In the genomic region with DNA sequence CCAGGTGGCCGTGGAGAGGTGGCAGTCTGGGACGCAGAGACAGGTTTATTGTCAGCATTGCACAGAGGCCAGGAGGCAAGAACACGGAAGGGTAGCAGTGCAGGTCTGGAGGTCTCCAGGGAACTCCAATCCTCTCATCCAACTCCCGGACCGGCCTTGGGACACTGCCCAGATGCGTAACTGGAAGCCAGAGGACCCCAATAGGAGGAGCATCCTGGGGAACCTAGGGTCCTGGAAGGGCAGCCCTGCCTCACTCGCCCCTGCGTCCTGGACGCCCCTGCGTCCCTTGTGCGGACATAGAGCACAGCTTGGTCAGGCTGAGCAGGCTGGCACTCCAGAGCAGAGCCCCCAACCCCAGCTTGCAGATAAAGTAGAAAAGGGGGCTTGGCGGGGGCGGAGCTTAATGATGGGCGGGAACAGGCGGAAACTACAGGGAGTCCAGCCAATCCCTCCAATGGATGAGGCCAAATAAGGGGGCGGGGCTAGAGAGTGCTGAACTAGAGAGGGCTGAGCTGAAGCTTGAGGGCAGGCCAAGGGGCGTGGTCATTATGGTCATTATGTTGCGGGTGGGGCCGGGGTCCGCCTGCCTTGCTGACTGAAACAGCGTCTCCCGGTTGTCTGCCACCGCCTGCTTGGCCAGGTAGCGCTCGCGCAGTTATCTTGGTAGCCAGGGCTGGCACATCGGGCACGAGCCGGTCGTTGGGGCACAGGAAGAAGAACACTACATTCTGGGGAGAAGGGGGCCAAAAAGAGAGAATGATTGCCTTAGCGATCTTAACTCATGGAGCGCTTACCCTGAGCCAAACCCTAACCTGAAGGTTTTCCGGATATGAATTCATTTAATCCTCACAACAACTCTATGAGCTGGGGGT, we compare ENCODE assay signal across 8 cellular contexts. TPM values are rescaled to one million over a fixed set of nuclear protein-coding genes. Genes with fewer than 3 reads are reported as not detected.
DNase-seq lines count a peak whose midpoint lies in the region; ATAC-seq and TF ChIP-seq lines count a peak whose summit lies in the region.

No MANE protein-coding gene starts in this region.

- H3K27ac ChIP-seq in CD4-positive, alpha-beta memory T cell (ENCODE audit: low read depth, low read length) = peak overlapping the region; percentile 28
- H3K27ac ChIP-seq in gastroesophageal sphincter (peak overlapping the region in 3 of 4 donors; percentile 59 to 79 (median 71)), tibial artery (peak overlapping the region in 1 of 2 donors; percentile 0)

- intact Hi-C loops in CD4-positive, alpha-beta memory T cell (cut with micrococcal nuclease) = no loop called here
- intact Hi-C loops in tibial artery (cut with DNase I; ENCODE audit: low total_unique reads) = no loop called here

- no peak for TF ChIP-seq EP300 in gastroesophageal sphincter (IDR thresholded peaks at IDR 0.05)

- peaks cover 5 to 40% (median 16%) of the 10 kb centered on the region in 4 donors for H3K4me1 Mint-ChIP-seq in CD4-positive, alpha-beta memory T cell
- peaks cover 16% of the 10 kb centered on the region for H3K4me1 Mint-ChIP-seq in neural crest cell

- H3K27ac Mint-ChIP-seq in CD4-positive, alpha-beta memory T cell = peak overlapping the region; percentile 40 to 91 (median 79)
- no peak overlapping the region for H3K27ac Mint-ChIP-seq in neural crest cell (ENCODE audit: unreplicated experiment)

- H3K27me3 ChIP-seq in CD4-positive, alpha-beta memory T cell (ENCODE audit: insufficient read depth, low read length) = no peaks in the 10 kb centered on the region
- H3K27me3 ChIP-seq in gastroesophageal sphincter (no peaks in the 10 kb centered on the region), tibial artery (no peaks in the 10 kb centered on the region)

- ATAC-seq in HG03442 (IDR thresholded peaks at IDR 0.05; ENCODE audit: unreplicated experiment) (peak; percentile 35), gastroesophageal sphincter (peak; percentile 34), HG02623 (IDR thresholded peaks at IDR 0.05; ENCODE audit: unreplicated experiment) (no peak)

- H3K4me3 ChIP-seq in CD4-positive, alpha-beta memory T cell (ENCODE audit: low read length in 2 of 2) = peak overlapping the region; percentile 61 to 72
- H3K4me3 ChIP-seq in gastroesophageal sphincter = peak overlapping the region; percentile 33 to 50
- peak overlapping the region; percentile 51 to 54 for H3K4me3 ChIP-seq in tibial artery

- no peaks in the 10 kb centered on the region for H3K36me3 ChIP-seq in CD4-positive, alpha-beta memory T cell (ENCODE audit: insufficient read depth, low read length)
- H3K36me3 ChIP-seq in gastroesophageal sphincter (no peaks in the 10 kb centered on the region), tibial artery (no peaks in the 10 kb centered on the region)

- TF ChIP-seq POLR2A in gastroesophageal sphincter (IDR thresholded peaks at IDR 0.05) = no peak

- TF ChIP-seq CTCF in gastroesophageal sphincter (IDR thresholded peaks at IDR 0.05) (no peak), neural crest cell (conservative IDR thresholded peaks at IDR 0.05) (no peak), tibial artery (IDR thresholded peaks at IDR 0.05) (no peak)

- no peaks in the 10 kb centered on the region for H3K9me3 Mint-ChIP-seq in CD4-positive, alpha-beta memory T cell
- no peaks in the 10 kb centered on the region for H3K9me3 Mint-ChIP-seq in neural crest cell

- H3K4me3 Mint-ChIP-seq in CD4-positive, alpha-beta memory T cell = peak overlapping the region; percentile 84 to 91 (median 88)
- peak overlapping the region; percentile 85 for H3K4me3 Mint-ChIP-seq in neural crest cell

- WGBS in gastroesophageal sphincter (ENCODE audit: low coverage in 1 of 2), 2 donors = 0 to 9% methylated on average over 5 to 11 of the region's 33 CpGs

- no peaks in the 10 kb centered on the region for H3K36me3 Mint-ChIP-seq in CD4-positive, alpha-beta memory T cell
- H3K36me3 Mint-ChIP-seq in neural crest cell (ENCODE audit: low read depth) = no peaks in the 10 kb centered on the region

- CTCF ChIA-PET in CD4-positive, alpha-beta memory T cell (lab: Charles Lee; ENCODE audit: partially characterized antibody) = interaction anchor here (0.9 to 1.8 kb wide), 5 partner anchors 11 to 33 kb away, joined by 3 to 7 read pairs (median 4); no protein-coding TSS in a partner anchor

- peaks cover 0 to 2% of the 10 kb centered on the region in 2 donors for H3K27me3 Mint-ChIP-seq in CD4-positive, alpha-beta memory T cell
- peaks cover 48% of the 10 kb centered on the region for H3K27me3 Mint-ChIP-seq in neural crest cell (ENCODE audit: low read depth)

- peak; percentile 24 to 78 (median 44) for DNase-seq in CD4-positive, alpha-beta memory T cell
- peak; percentile 27 for DNase-seq in RKO (ENCODE audit: low spot score)
- peak; percentile 58 for DNase-seq in activated naive CD4-positive, alpha-beta T cell treated with anti-CD3 and anti-CD28 coated beads, Interleukin-2, amount 50 U/mL, for 16 hours
- DNase-seq in neural crest cell (ENCODE audit: low read depth, low spot score) = peak; percentile 84
- peak; percentile 81 to 88 for DNase-seq in tibial artery

- H3K9me3 ChIP-seq in CD4-positive, alpha-beta memory T cell (ENCODE audit: control insufficient read depth in 1 of 2, low read length in 2 of 2) = no peaks in the 10 kb centered on the region
- H3K9me3 ChIP-seq in gastroesophageal sphincter = no peaks in the 10 kb centered on the region
- no peaks in the 10 kb centered on the region for H3K9me3 ChIP-seq in tibial artery

- POLR2A ChIA-PET in CD4-positive, alpha-beta memory T cell (lab: Charles Lee; ENCODE audit: partially characterized antibody) = interaction anchor here (1.5 to 4.7 kb wide), 4 partner anchors 9 to 20 kb away, joined by 4 to 42 read pairs (median 16); a partner anchor contains a TSS

- H3K4me1 ChIP-seq in CD4-positive, alpha-beta memory T cell (ENCODE audit: insufficient read depth, low read length) = peaks cover 19% of the 10 kb centered on the region
- H3K4me1 ChIP-seq in gastroesophageal sphincter = peaks cover 0 to 24% (median 7%) of the 10 kb centered on the region in 3 donors
- peaks cover 0 to 18% (median 13%) of the 10 kb centered on the region in 4 donors for H3K4me1 ChIP-seq in tibial artery

RNA-seq across cellular contexts. Expression of a gene that starts 3.7 kb away (rescaled TPM):
- total RNA-seq in CD4-positive, alpha-beta memory T cell = 10 to 100 TPM; 13.1 to 16.7 TPM
- 10 to 100 TPM in 1 of 2 donors, 1 to 10 TPM in 1; 7.6 to 11.2 TPM for polyA plus RNA-seq in CD4-positive, alpha-beta memory T cell
- total RNA-seq in gastroesophageal sphincter (1 to 10 TPM; 2.8 to 3.6 (median 3.4) TPM), neural crest cell (7.7 and 9.0 TPM in 2 replicates)

RNA-seq across cellular contexts. Expression of a gene that starts 20.9 kb away (rescaled TPM):
- 10 to 100 TPM; 11.5 to 13.6 TPM for total RNA-seq in CD4-positive, alpha-beta memory T cell
- polyA plus RNA-seq in CD4-positive, alpha-beta memory T cell = 1 to 10 TPM; 2.4 to 3.5 TPM
- total RNA-seq in gastroesophageal sphincter (10 to 100 TPM in 2 of 4 donors, 1 to 10 TPM in 2; 6.6 to 45.8 (median 11.0) TPM), neural crest cell (11.4 and 11.8 TPM in 2 replicates)

Comparison
In these comparisons a context has a peak if more than half of its experiments do, and no peak if none do; other contexts are left out.
1. DNase-seq: peak in every context shown above with its lines; median percentile 84 in tibial artery; 84 in neural crest cell; 58 in activated naive CD4-positive, alpha-beta T cell treated with anti-CD3 and anti-CD28 coated beads, Interleukin-2, amount 50 U/mL, for 16 hours; 44 in CD4-positive, alpha-beta memory T cell; 27 in RKO.